Comparison of ENCODE assay signal across 8 cellular contexts in the genomic region with DNA sequence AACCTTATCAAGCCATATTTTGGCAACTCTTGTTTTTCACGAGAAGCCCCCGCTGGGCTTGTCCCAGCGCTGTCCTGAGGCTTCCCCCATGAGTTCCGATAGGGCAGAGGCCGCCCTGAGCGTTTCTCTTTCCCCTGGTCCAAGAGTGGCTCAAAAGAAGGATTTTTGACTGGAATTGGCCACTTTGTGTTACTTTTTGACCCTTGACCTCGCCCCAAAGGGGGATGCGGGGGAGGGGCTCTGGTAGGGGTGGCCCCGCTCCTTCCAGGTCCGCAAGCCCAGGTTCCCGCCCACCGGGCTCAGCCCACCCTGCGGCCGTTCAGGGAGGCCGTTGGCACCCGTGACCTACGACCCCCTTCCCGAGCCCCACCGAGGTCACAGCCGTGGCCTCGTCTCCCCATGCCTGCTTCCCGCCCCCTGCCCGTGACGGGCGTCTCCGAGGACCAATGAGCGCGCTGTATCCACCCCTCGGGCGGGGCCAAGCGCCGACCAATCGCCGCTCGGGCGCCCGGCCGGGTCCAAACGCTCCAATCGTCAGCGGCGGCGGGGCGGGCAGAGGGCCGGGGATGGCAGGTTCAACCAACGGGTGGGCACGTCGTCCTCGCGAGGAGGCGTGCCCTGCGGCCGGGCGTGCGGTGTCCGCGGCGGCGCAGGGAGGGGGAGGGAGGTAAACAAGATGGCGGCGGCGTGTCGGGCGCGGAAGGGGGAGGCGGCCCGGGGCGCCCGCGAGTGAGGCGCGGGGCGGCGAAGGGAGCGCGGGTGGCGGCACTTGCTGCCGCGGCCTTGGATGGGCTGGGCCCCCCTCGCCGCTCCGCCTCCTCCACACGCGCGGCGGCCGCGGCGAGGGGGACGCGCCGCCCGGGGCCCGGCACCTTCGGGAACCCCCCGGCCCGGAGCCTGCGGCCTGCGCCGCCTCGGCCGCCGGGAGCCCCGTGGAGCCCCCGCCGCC. TPM values are rescaled to one million over a fixed set of nuclear protein-coding genes. Genes with fewer than 3 reads are reported as not detected.
A peak's percentile ranks its signal among the peaks of the same experiment; 100 is the strongest.
DNase-seq lines count a peak whose midpoint lies in the region; ATAC-seq and TF ChIP-seq lines count a peak whose summit lies in the region.

A gene with protein sequence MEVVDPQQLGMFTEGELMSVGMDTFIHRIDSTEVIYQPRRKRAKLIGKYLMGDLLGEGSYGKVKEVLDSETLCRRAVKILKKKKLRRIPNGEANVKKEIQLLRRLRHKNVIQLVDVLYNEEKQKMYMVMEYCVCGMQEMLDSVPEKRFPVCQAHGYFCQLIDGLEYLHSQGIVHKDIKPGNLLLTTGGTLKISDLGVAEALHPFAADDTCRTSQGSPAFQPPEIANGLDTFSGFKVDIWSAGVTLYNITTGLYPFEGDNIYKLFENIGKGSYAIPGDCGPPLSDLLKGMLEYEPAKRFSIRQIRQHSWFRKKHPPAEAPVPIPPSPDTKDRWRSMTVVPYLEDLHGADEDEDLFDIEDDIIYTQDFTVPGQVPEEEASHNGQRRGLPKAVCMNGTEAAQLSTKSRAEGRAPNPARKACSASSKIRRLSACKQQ (plus strand): TSS at position 665 of the 949 bp plus-strand sequence. CDS start 1,136 bp downstream, outside the sequence.

- WGBS in spleen, 5 donors: 4 to 12% (median 7%) methylated on average over 34 to 106 of the region's 106 CpGs

- H3K36me3 ChIP-seq in spleen: peaks cover 0 to 16% (median 3%) of the 10 kb centered on the region in 6 donors

- intact Hi-C loops in spleen (cut with DNase I; ENCODE audit: low total_unique reads): no loop called here

- DNase-seq in AG08395 (ENCODE audit: low spot score) (peak; percentile 100), NCI-H226 (peak; percentile 96), caudate nucleus (lab: John Stamatoyannopoulos, UW) (peak; percentile 70 to 99 (median 97)), inferior parietal cortex (ENCODE audit: extremely low spot score) (peak; percentile 94), spleen (peak; percentile 100)
- DNase-seq in activated CD4-positive, CD25-positive, alpha-beta regulatory T cell (lab: John Stamatoyannopoulos, UW): peak; percentile 98 to 99 (median 99)

- peak in 2 of 3 donors; percentile 36 to 41 for TF ChIP-seq POLR2A in spleen (IDR thresholded peaks at IDR 0.05)

- peak within 1 kb of the TSS; percentile 52 to 92 (median 76) for H3K4me3 ChIP-seq in spleen

- H3K4me1 ChIP-seq in spleen: peaks cover 36 to 69% (median 60%) of the 10 kb centered on the region in 6 donors

- peak; percentile 90 for ATAC-seq in GM18909 (IDR thresholded peaks at IDR 0.05; ENCODE audit: poor library complexity, unreplicated experiment)
- peak; percentile 89 for ATAC-seq in HG03175 (IDR thresholded peaks at IDR 0.05; ENCODE audit: unreplicated experiment)

- H3K27ac ChIP-seq in caudate nucleus (ENCODE audit: low read depth, low read length) (peak within 1 kb of the TSS; percentile 89), spleen (peak within 1 kb of the TSS; percentile 72 to 92 (median 86))

- H3K27me3 ChIP-seq in spleen (replicated peaks in 1 of 7): no peaks in the 10 kb centered on the region

- H3K9me3 ChIP-seq in spleen: no peaks in the 10 kb centered on the region

- TF ChIP-seq CTCF in spleen (IDR thresholded peaks at IDR 0.05 in 8 of 11, conservative IDR thresholded peaks at IDR 0.05 in 3 of 11): peak in 2 of 11 experiments; percentile 16 to 42

RNA-seq across cellular contexts. Expression of the gene that starts here (rescaled TPM):
- total RNA-seq in spleen: 10 to 100 TPM; 52.1 to 85.0 (median 75.3) TPM
- 100 to 1,000 TPM in 1 of 3 donors, 10 to 100 TPM in 2; 44.0 to 107 (median 46.7) TPM for polyA plus RNA-seq in spleen

Comparison
In these comparisons a context has a peak if more than half of its experiments do, and no peak if none do; other contexts are left out.
1. Peak in every context shown above with its lines: DNase-seq, ATAC-seq, H3K4me3 ChIP-seq and H3K27ac ChIP-seq.